Comparison of ENCODE assay signal across 1 cellular context in genomic region chr11:9320047-9320446, GRCh38.
TF ChIP-seq lines count a peak whose summit lies in the region.

No MANE protein-coding gene starts in this region.

TF ChIP-seq in K562, 482 proteins besides CTCF, POLR2A, EP300 and RAD21:
- no peak for TF ChIP-seq KLF10 (CRISPR knock-in tag; IDR thresholded peaks at IDR 0.05)
- no peak for TF ChIP-seq RBFOX2 (IDR thresholded peaks at IDR 0.05; ENCODE audit: low read depth, low read length)
- TF ChIP-seq PHB (CRISPR knock-in tag; IDR thresholded peaks at IDR 0.05), result no peak
- no peak for TF ChIP-seq ZBTB33 (CRISPR knock-in tag; IDR thresholded peaks at IDR 0.05)
- TF ChIP-seq ATF3 (IDR thresholded peaks at IDR 0.05), result peak; percentile 47
- no peak for TF ChIP-seq ATF3 (CRISPR knock-in tag; conservative IDR thresholded peaks at IDR 0.05)
- TF ChIP-seq TCF3 (CRISPR knock-in tag; IDR thresholded peaks at IDR 0.05), result peak; percentile 33
- no peak for TF ChIP-seq NUFIP1 (IDR thresholded peaks at IDR 0.05; ENCODE audit: partially characterized antibody)
- no peak for TF ChIP-seq SMARCA5 (IDR thresholded peaks at IDR 0.05)
- no peak for TF ChIP-seq ZFP91 (CRISPR knock-in tag; IDR thresholded peaks at IDR 0.05)
- no peak for TF ChIP-seq EP400 (IDR thresholded peaks at IDR 0.05)
- no peak for TF ChIP-seq CREB1 (IDR thresholded peaks at IDR 0.05)
- no peak for TF ChIP-seq CREB1 (CRISPR knock-in tag; IDR thresholded peaks at IDR 0.05)
- peak; percentile 32 for TF ChIP-seq ARID1B (IDR thresholded peaks at IDR 0.05)
- TF ChIP-seq JUND (IDR thresholded peaks at IDR 0.05; ENCODE audit: borderline replicate concordance, low read depth, low read length), result peak; percentile 53; the same call in 1 of the 2 replicates
- TF ChIP-seq JUND (tag; IDR thresholded peaks at IDR 0.05; ENCODE audit: borderline replicate concordance, low read depth, low read length), result no peak
- TF ChIP-seq ZNF449 (CRISPR knock-in tag; IDR thresholded peaks at IDR 0.05), result no peak
- TF ChIP-seq ZBTB49 (CRISPR knock-in tag; IDR thresholded peaks at IDR 0.05; ENCODE audit: borderline replicate concordance), result no peak
- TF ChIP-seq SMARCE1 (IDR thresholded peaks at IDR 0.05), result peak; percentile 35; the same call in 1 of the 2 replicates
- peak; percentile 33; the same call in 1 of the 2 replicates for TF ChIP-seq CEBPG (CRISPR knock-in tag; IDR thresholded peaks at IDR 0.05)
- TF ChIP-seq CEBPG (tag; conservative IDR thresholded peaks at IDR 0.05 in 1 of 2, IDR thresholded peaks at IDR 0.05 in 1 of 2), result no peak
- no peak for TF ChIP-seq MBD2 (IDR thresholded peaks at IDR 0.05; ENCODE audit: borderline replicate concordance, low read depth)
- no peak for TF ChIP-seq KAT7 (CRISPR knock-in tag; IDR thresholded peaks at IDR 0.05; ENCODE audit: borderline replicate concordance)
- peak; percentile 46 for TF ChIP-seq TEAD4 (IDR thresholded peaks at IDR 0.05; ENCODE audit: low read length)
- no peak for TF ChIP-seq TEAD4 (CRISPR knock-in tag; IDR thresholded peaks at IDR 0.05; ENCODE audit: borderline replicate concordance)
- peak; percentile 58 for TF ChIP-seq CBFA2T3 (IDR thresholded peaks at IDR 0.05)
- TF ChIP-seq DPF2 (IDR thresholded peaks at IDR 0.05), result 0 out of 2 replicates have a peak, but pooled peaks have one; percentile 18
- TF ChIP-seq CBFB (CRISPR knock-in tag; IDR thresholded peaks at IDR 0.05), result no peak
- TF ChIP-seq SMARCA4 (IDR thresholded peaks at IDR 0.05), result peak; percentile 58
- no peak for TF ChIP-seq ZNF766 (CRISPR knock-in tag; conservative IDR thresholded peaks at IDR 0.05)
- no peak for TF ChIP-seq FOXJ2 (tag; IDR thresholded peaks at IDR 0.05)
- no peak for TF ChIP-seq ARID3A (IDR thresholded peaks at IDR 0.05; ENCODE audit: borderline replicate concordance, low read depth, low read length)
- TF ChIP-seq KLF1 (tag; IDR thresholded peaks at IDR 0.05), result no peak
- no peak for TF ChIP-seq GMEB1 (CRISPR knock-in tag; IDR thresholded peaks at IDR 0.05)
- no peak for TF ChIP-seq KAT8 (IDR thresholded peaks at IDR 0.05; ENCODE audit: low read depth)
